ENCODE assay signal across 30 cellular contexts in the genomic region with DNA sequence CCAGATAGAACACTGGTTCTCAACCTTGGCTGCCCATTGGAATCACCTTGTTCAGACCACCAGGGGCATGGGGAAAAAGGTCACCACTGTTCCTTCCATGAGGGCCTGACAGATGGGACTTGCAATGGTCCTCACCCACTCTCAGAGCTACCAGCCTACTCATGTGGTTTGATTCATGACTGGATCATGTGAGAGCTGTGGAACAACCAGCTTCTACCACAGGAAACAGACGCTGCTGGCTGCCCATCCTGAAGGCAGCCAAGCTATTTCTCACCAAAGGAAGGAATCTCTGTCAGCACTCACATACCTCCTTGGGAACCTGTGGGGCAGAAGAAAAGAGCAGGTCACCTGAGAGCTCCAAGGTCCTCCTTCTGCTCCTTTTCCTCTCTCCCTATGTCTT. TPM values are rescaled to one million over a fixed set of nuclear protein-coding genes. Genes with fewer than 3 reads are reported as not detected.
"Had no signal": no experiment of that assay in that cellular context is flagged by ENCODE, and none has a peak within 500 bp of the region (broad histone marks: within the 10 kb centered on the region; RNA-seq: fewer than 3 reads in every experiment).

No MANE protein-coding gene starts in this region.

- H3K4me3 Mint-ChIP-seq: activated naive CD4-positive, alpha-beta T cell treated with anti-CD3 and anti-CD28 coated beads for 36 hours; activated naive CD8-positive, alpha-beta T cell treated with anti-CD3 and anti-CD28 coated beads for 36 hours; immature natural killer cell; memory B cell; naive thymus-derived CD8-positive, alpha-beta T cell; neural crest cell had no signal

- H3K4me1 Mint-ChIP-seq: activated naive CD8-positive, alpha-beta T cell treated with anti-CD3 and anti-CD28 coated beads for 36 hours; immature natural killer cell; memory B cell had no signal

- H3K27me3 Mint-ChIP-seq: activated naive CD8-positive, alpha-beta T cell treated with anti-CD3 and anti-CD28 coated beads for 36 hours; memory B cell; naive thymus-derived CD8-positive, alpha-beta T cell had no signal

- H3K27me3 ChIP-seq: adrenal gland, body of pancreas, colonic mucosa, esophagus squamous epithelium, gastroesophageal sphincter, pancreas, transverse colon, uterus had no signal

- H3K36me3 Mint-ChIP-seq: activated naive CD8-positive, alpha-beta T cell treated with anti-CD3 and anti-CD28 coated beads for 36 hours; immature natural killer cell; memory B cell; naive thymus-derived CD8-positive, alpha-beta T cell had no signal

- DNase-seq: activated CD4-positive, alpha-beta T cell treated with anti-CD3 and anti-CD28 coated beads for 48 hours; activated CD4-positive, alpha-beta T cell treated with anti-CD3 and anti-CD28 coated beads, Interleukin-2, amount 50 U/mL, for 48 hours; activated CD8-positive, alpha-beta memory T cell treated with anti-CD3 and anti-CD28 coated beads for 24 hours; activated effector memory CD4-positive, alpha-beta T cell treated with Interleukin-2 at 50 U/mL for 16 hours; activated naive CD4-positive, alpha-beta T cell treated with anti-CD3 and anti-CD28 coated beads for 36 hours; activated naive CD8-positive, alpha-beta T cell treated with anti-CD3 and anti-CD28 coated beads for 36 hours; aorta; body of pancreas; cerebellar nuclear complex; colonic mucosa; esophagus squamous epithelium; immature natural killer cell; kidney; left colon; midbrain; naive thymus-derived CD8-positive, alpha-beta T cell; pancreas; psoas muscle; right cardiac atrium; stimulated activated CD4-positive, alpha-beta T cell treated with anti-CD3 and anti-CD28 coated beads, Interleukin-2, amount 100 ng/mL, for 48 hours; stimulated activated naive CD4-positive, alpha-beta T cell treated with Interleukin-2 at 50 U/mL for 16 hours; transverse colon; uterus; WERI-Rb-1 had no signal

- H3K27ac ChIP-seq: adrenal gland, body of pancreas, colonic mucosa, esophagus squamous epithelium, gastroesophageal sphincter, pancreas, psoas muscle, transverse colon, uterus, WERI-Rb-1 had no signal

- H3K9me3 ChIP-seq: adrenal gland, body of pancreas, colonic mucosa, esophagus squamous epithelium, gastroesophageal sphincter, pancreas, psoas muscle, transverse colon, uterus had no signal

- H3K4me1 ChIP-seq: adrenal gland, body of pancreas, colonic mucosa, gastroesophageal sphincter, pancreas, psoas muscle, transverse colon, uterus had no signal

- H3K36me3 ChIP-seq: adrenal gland, colonic mucosa, esophagus squamous epithelium, gastroesophageal sphincter, pancreas, transverse colon, uterus, WERI-Rb-1 had no signal

- H3K4me3 ChIP-seq: adrenal gland, body of pancreas, colonic mucosa, esophagus squamous epithelium, gastroesophageal sphincter, pancreas, psoas muscle, transverse colon, uterus had no signal

- H3K27ac Mint-ChIP-seq: activated naive CD4-positive, alpha-beta T cell treated with anti-CD3 and anti-CD28 coated beads for 36 hours; activated naive CD8-positive, alpha-beta T cell treated with anti-CD3 and anti-CD28 coated beads for 36 hours; immature natural killer cell; memory B cell; naive thymus-derived CD8-positive, alpha-beta T cell had no signal

- H3K9me3 Mint-ChIP-seq: activated naive CD4-positive, alpha-beta T cell treated with anti-CD3 and anti-CD28 coated beads for 36 hours; activated naive CD8-positive, alpha-beta T cell treated with anti-CD3 and anti-CD28 coated beads for 36 hours; immature natural killer cell; memory B cell; naive thymus-derived CD8-positive, alpha-beta T cell had no signal

RNA-seq across cellular contexts. Expression of a gene that starts 53.6 kb away (rescaled TPM):
- total RNA-seq: activated naive CD4-positive, alpha-beta T cell treated with anti-CD3 and anti-CD28 coated beads for 36 hours; activated naive CD8-positive, alpha-beta T cell treated with anti-CD3 and anti-CD28 coated beads for 36 hours; neural crest cell; right cardiac atrium; T-helper 1 cell treated with Interleukin-12 subunit alpha and Interleukin-12 subunit beta and Interleukin-4 antibody, amounts not matched to agents 30 ng/mL and 1 ng/mL, for 36 hours; temporal lobe had no signal
